In genomic region chr2:231515603-231516002, GRCh38 we compare ENCODE assay signal across 1 cellular context.
TF ChIP-seq lines count a peak whose summit lies in the region.

No MANE protein-coding gene starts in this region.

TF ChIP-seq in K562, 482 proteins besides CTCF, POLR2A, EP300 and RAD21 (continued from another document and continues in another):
- TF ChIP-seq MGA (IDR thresholded peaks at IDR 0.05) (no peak; the same call in 1 of the 2 replicates), KLF16 (IDR thresholded peaks at IDR 0.05) (no peak), ILF3 (IDR thresholded peaks at IDR 0.05; ENCODE audit: borderline replicate concordance) (no peak), L3MBTL2 (IDR thresholded peaks at IDR 0.05) (no peak), ZNF785 (CRISPR knock-in tag; IDR thresholded peaks at IDR 0.05) (no peak), REST (CRISPR knock-in tag; IDR thresholded peaks at IDR 0.05; ENCODE audit: low read depth) (no peak), LCOR (CRISPR knock-in tag; IDR thresholded peaks at IDR 0.05) (no peak), PRPF4 (IDR thresholded peaks at IDR 0.05; ENCODE audit: insufficient read depth, low read depth, low read length, poor library complexity, severe bottlenecking) (no peak), IFI16 (CRISPR knock-in tag; IDR thresholded peaks at IDR 0.05) (no peak), ZBTB8A (IDR thresholded peaks at IDR 0.05; ENCODE audit: partially characterized antibody) (no peak), ARNT (IDR thresholded peaks at IDR 0.05) (no peak), ZNF3 (CRISPR knock-in tag; IDR thresholded peaks at IDR 0.05) (no peak), ZNF592 (IDR thresholded peaks at IDR 0.05) (no peak)
- TF ChIP-seq, protein P1, sequence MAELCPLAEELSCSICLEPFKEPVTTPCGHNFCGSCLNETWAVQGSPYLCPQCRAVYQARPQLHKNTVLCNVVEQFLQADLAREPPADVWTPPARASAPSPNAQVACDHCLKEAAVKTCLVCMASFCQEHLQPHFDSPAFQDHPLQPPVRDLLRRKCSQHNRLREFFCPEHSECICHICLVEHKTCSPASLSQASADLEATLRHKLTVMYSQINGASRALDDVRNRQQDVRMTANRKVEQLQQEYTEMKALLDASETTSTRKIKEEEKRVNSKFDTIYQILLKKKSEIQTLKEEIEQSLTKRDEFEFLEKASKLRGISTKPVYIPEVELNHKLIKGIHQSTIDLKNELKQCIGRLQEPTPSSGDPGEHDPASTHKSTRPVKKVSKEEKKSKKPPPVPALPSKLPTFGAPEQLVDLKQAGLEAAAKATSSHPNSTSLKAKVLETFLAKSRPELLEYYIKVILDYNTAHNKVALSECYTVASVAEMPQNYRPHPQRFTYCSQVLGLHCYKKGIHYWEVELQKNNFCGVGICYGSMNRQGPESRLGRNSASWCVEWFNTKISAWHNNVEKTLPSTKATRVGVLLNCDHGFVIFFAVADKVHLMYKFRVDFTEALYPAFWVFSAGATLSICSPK (IDR thresholded peaks at IDR 0.05; ENCODE audit: borderline replicate concordance), result no peak
- TF ChIP-seq, protein P2, sequence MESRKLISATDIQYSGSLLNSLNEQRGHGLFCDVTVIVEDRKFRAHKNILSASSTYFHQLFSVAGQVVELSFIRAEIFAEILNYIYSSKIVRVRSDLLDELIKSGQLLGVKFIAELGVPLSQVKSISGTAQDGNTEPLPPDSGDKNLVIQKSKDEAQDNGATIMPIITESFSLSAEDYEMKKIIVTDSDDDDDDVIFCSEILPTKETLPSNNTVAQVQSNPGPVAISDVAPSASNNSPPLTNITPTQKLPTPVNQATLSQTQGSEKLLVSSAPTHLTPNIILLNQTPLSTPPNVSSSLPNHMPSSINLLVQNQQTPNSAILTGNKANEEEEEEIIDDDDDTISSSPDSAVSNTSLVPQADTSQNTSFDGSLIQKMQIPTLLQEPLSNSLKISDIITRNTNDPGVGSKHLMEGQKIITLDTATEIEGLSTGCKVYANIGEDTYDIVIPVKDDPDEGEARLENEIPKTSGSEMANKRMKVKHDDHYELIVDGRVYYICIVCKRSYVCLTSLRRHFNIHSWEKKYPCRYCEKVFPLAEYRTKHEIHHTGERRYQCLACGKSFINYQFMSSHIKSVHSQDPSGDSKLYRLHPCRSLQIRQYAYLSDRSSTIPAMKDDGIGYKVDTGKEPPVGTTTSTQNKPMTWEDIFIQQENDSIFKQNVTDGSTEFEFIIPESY (CRISPR knock-in tag; IDR thresholded peaks at IDR 0.05), result no peak
- TF ChIP-seq, protein P3, sequence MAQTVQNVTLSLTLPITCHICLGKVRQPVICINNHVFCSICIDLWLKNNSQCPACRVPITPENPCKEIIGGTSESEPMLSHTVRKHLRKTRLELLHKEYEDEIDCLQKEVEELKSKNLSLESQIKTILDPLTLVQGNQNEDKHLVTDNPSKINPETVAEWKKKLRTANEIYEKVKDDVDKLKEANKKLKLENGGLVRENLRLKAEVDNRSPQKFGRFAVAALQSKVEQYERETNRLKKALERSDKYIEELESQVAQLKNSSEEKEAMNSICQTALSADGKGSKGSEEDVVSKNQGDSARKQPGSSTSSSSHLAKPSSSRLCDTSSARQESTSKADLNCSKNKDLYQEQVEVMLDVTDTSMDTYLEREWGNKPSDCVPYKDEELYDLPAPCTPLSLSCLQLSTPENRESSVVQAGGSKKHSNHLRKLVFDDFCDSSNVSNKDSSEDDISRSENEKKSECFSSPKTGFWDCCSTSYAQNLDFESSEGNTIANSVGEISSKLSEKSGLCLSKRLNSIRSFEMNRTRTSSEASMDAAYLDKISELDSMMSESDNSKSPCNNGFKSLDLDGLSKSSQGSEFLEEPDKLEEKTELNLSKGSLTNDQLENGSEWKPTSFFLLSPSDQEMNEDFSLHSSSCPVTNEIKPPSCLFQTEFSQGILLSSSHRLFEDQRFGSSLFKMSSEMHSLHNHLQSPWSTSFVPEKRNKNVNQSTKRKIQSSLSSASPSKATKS (CRISPR knock-in tag; IDR thresholded peaks at IDR 0.05), result no peak
- TF ChIP-seq, protein P4, sequence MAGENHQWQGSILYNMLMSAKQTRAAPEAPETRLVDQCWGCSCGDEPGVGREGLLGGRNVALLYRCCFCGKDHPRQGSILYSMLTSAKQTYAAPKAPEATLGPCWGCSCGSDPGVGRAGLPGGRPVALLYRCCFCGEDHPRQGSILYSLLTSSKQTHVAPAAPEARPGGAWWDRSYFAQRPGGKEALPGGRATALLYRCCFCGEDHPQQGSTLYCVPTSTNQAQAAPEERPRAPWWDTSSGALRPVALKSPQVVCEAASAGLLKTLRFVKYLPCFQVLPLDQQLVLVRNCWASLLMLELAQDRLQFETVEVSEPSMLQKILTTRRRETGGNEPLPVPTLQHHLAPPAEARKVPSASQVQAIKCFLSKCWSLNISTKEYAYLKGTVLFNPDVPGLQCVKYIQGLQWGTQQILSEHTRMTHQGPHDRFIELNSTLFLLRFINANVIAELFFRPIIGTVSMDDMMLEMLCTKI (IDR thresholded peaks at IDR 0.05; ENCODE audit: partially characterized antibody), result no peak
- TF ChIP-seq, protein P5, sequence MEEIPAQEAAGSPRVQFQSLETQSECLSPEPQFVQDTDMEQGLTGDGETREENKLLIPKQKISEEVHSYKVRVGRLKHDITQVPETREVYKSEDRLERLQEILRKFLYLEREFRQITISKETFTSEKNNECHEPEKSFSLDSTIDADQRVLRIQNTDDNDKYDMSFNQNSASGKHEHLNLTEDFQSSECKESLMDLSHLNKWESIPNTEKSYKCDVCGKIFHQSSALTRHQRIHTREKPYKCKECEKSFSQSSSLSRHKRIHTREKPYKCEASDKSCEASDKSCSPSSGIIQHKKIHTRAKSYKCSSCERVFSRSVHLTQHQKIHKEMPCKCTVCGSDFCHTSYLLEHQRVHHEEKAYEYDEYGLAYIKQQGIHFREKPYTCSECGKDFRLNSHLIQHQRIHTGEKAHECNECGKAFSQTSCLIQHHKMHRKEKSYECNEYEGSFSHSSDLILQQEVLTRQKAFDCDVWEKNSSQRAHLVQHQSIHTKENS (CRISPR knock-in tag; IDR thresholded peaks at IDR 0.05), result no peak
